Comparison of ENCODE assay signal across 1 cellular context in genomic region chr4:6011686-6012085, GRCh38.
TF ChIP-seq lines count a peak whose summit lies in the region.

No MANE protein-coding gene starts in this region.

TF ChIP-seq in HCT116, 20 proteins besides CTCF, POLR2A, EP300 and RAD21 (continued from another document):
- no peak for TF ChIP-seq REST (IDR thresholded peaks at IDR 0.05; ENCODE audit: low read depth)
